Comparison of ENCODE assay signal across 8 cellular contexts in the genomic region with DNA sequence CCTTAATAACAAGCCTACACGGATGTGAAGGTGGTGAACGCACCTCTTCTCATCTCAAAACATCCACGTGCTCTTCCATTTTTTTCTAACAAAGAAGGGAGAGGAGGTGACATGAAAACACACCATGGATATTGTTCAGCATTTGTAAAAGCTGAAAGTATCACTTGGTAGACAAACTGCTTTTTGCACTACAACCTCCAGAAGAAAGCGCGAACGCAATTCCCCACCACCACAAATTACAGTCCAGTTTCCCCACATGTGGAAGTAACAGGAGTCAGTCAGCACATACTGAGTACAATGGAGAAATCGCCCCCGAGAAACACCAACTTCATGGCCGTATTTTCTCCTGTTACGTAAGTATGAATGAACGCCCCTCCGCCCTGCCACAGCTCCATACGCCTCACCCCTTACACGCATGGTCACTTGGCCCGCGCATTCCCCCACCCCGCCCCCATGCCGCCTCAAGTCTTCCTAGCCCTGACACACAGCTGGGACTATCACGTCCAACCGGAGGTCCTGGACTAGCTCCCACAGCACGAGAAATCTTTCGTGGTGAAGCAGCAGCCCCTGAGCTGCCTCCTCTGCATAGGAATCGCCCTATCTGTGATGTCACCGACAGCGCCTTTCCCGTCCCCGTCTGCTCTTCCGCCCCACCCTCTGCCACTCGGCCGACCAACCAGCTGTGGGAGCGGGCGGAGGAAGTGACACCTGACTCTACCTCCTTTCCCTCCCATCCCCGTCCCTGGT.
DNase-seq lines count a peak whose midpoint lies in the region; ATAC-seq and TF ChIP-seq lines count a peak whose summit lies in the region.
"Not testable (repeated sequence)": the region's sequence is repeated elsewhere in the genome, so short reads cannot be mapped to it uniquely, and the experiment has no call there.

No MANE protein-coding gene starts in this region.

- not testable (repeated sequence) for H2BK20ac ChIP-seq in IMR-90 (ENCODE audit: low read depth, low read length)

- not testable (repeated sequence) for BruUV-seq in IMR-90 (replicated peaks; lab: Mats Ljungman, UMichigan)

- H3K79me1 ChIP-seq in IMR-90 (ENCODE audit: low read depth in 1 of 2, low read length in 2 of 2) = not testable (repeated sequence)

- not testable (repeated sequence) for H3K4me1 Mint-ChIP-seq in T-helper 2 cell treated with Interferon-gamma antibody and Interleukin-4, amounts not matched to agents 5 μg/mL and 100 μg/mL, for 36 hours (ENCODE audit: low read depth); activated naive CD8-positive, alpha-beta T cell treated with anti-CD3 and anti-CD28 coated beads, Interleukin-2, amount 50 U/mL, for 24 hours
- peaks cover 0 to 25% (median 11%) of the 10 kb centered on the region in 7 donors for H3K4me1 Mint-ChIP-seq in naive thymus-derived CD4-positive, alpha-beta T cell

- H2AK9ac ChIP-seq in IMR-90 (replicated peaks; ENCODE audit: low read depth, low read length, poor library complexity) = not testable (repeated sequence)

- not testable (repeated sequence) for H3K9me3 Mint-ChIP-seq in T-helper 2 cell treated with Interferon-gamma antibody and Interleukin-4, amounts not matched to agents 5 μg/mL and 100 μg/mL, for 36 hours; activated naive CD8-positive, alpha-beta T cell treated with anti-CD3 and anti-CD28 coated beads, Interleukin-2, amount 50 U/mL, for 24 hours; naive thymus-derived CD4-positive, alpha-beta T cell

- not testable (repeated sequence) for TF ChIP-seq RAD21 in IMR-90 (IDR thresholded peaks at IDR 0.05; ENCODE audit: low read length)

- H3K4me3 ChIP-seq in GM06990 (replicated peaks; ENCODE audit: low read depth, low read length) = peak overlapping the region; percentile 47
- peak overlapping the region; percentile 65 for H3K4me3 ChIP-seq in GM23248
- not testable (repeated sequence) for H3K4me3 ChIP-seq in IMR-90 (ENCODE audit: insufficient read depth, low read depth, low read length)
- peak overlapping the region; percentile 39 for H3K4me3 ChIP-seq in naive thymus-derived CD4-positive, alpha-beta T cell (ENCODE audit: low read length)

- not testable (repeated sequence) for H3K9me3 ChIP-seq in GM23248 (ENCODE audit: low read depth); IMR-90 (ENCODE audit: control insufficient read depth, insufficient read depth, low read length); naive thymus-derived CD4-positive, alpha-beta T cell (ENCODE audit: control insufficient read depth in 2 of 3, low read length in 3 of 3)

- H3K79me2 ChIP-seq in GM23248 (ENCODE audit: insufficient read depth) = not testable (repeated sequence)

- H3K36me3 Mint-ChIP-seq in T-helper 2 cell treated with Interferon-gamma antibody and Interleukin-4, amounts not matched to agents 5 μg/mL and 100 μg/mL, for 36 hours (ENCODE audit: low read depth); activated naive CD8-positive, alpha-beta T cell treated with anti-CD3 and anti-CD28 coated beads, Interleukin-2, amount 50 U/mL, for 24 hours (ENCODE audit: low read depth); naive thymus-derived CD4-positive, alpha-beta T cell: not testable (repeated sequence)

- not testable (repeated sequence) for H3K4me1 ChIP-seq in GM23248 (ENCODE audit: insufficient read depth); IMR-90 (ENCODE audit: control insufficient read depth, insufficient read depth, low read length); naive thymus-derived CD4-positive, alpha-beta T cell (ENCODE audit: control insufficient read depth in 2 of 2, insufficient read depth in 2 of 2, low read length in 2 of 2)

- dilution Hi-C loops in IMR-90 (cut with HindIII; ENCODE audit: low sequenced_read_pairs, unreplicated experiment) = not testable (repeated sequence)

- peak overlapping the region; percentile 77 for H3K9ac ChIP-seq in GM23248
- not testable (repeated sequence) for H3K9ac ChIP-seq in IMR-90 (ENCODE audit: low read depth, low read length)

- not testable (repeated sequence) for H3K27me3 ChIP-seq in GM06990 (replicated peaks; ENCODE audit: control insufficient read depth, insufficient read depth, low read length); GM23248 (replicated peaks; ENCODE audit: insufficient read depth); IMR-90 (ENCODE audit: control insufficient read depth, insufficient read depth, low read length); naive thymus-derived CD4-positive, alpha-beta T cell (ENCODE audit: control insufficient read depth in 2 of 2, insufficient read depth in 2 of 2, low read length in 2 of 2)

- POLR2A ChIA-PET in IMR-90 (lab: Charles Lee; ENCODE audit: unreplicated experiment) = not testable (repeated sequence)
- POLR2A ChIA-PET in naive thymus-derived CD4-positive, alpha-beta T cell (lab: Charles Lee) = interaction anchor here (1.0 kb wide), 2 partner anchors 28 to 112 kb away, joined by 3 to 5 read pairs; no protein-coding TSS in a partner anchor

- H2BK15ac ChIP-seq in IMR-90 (ENCODE audit: low read depth, low read length) = not testable (repeated sequence)

- H3F3A ChIP-seq in GM23248 (ENCODE audit: insufficient read depth) = not testable (repeated sequence)

- in situ Hi-C loops in GM23248 (cut with MboI); IMR-90 (cut with MboI; ENCODE audit: low sequenced_read_pairs): not testable (repeated sequence)

- not testable (repeated sequence) for H4K20me1 ChIP-seq in GM23248 (ENCODE audit: insufficient read depth); IMR-90 (ENCODE audit: insufficient read depth, low read length)

- not testable (repeated sequence) for H4K5ac ChIP-seq in IMR-90 (ENCODE audit: low read depth, low read length)

- H2BK5ac ChIP-seq in IMR-90 (ENCODE audit: low read depth, low read length, poor library complexity, severe bottlenecking) = peak overlapping the region; percentile 67

- intact Hi-C loops in IMR-90 (cut with micrococcal nuclease); naive thymus-derived CD4-positive, alpha-beta T cell (cut with micrococcal nuclease): not testable (repeated sequence)

- H3K27ac ChIP-seq in GM23248 = not testable (repeated sequence)
- H3K27ac ChIP-seq in IMR-90 (ENCODE audit: insufficient read depth, low read length) = peak overlapping the region; percentile 40
- peak overlapping the region; percentile 76 for H3K27ac ChIP-seq in naive thymus-derived CD4-positive, alpha-beta T cell (ENCODE audit: low read depth, low read length)

- not testable (repeated sequence) for H2BK120ac ChIP-seq in IMR-90 (ENCODE audit: low read depth, low read length)

- TF ChIP-seq POLR2A in IMR-90 (IDR thresholded peaks at IDR 0.05; ENCODE audit: low read depth, low read length) = peak; percentile 53; the same call in 1 of the 2 replicates

- not testable (repeated sequence) for H3K23ac ChIP-seq in IMR-90 (ENCODE audit: low read depth, low read length)

- H3K56ac ChIP-seq in IMR-90 (ENCODE audit: extremely low read depth, insufficient read depth, low read length) = not testable (repeated sequence)

- H3K9me1 ChIP-seq in IMR-90 (ENCODE audit: insufficient read depth, low read length) = not testable (repeated sequence)

- not testable (repeated sequence) for TF ChIP-seq CTCF in GM06990 (IDR thresholded peaks at IDR 0.05; ENCODE audit: insufficient read depth, low read length, poor library complexity, severe bottlenecking); IMR-90 (conservative IDR thresholded peaks at IDR 0.05; ENCODE audit: low read depth, low read length)

- peak overlapping the region; percentile 100 for H3K27ac Mint-ChIP-seq in T-helper 2 cell treated with Interferon-gamma antibody and Interleukin-4, amounts not matched to agents 5 μg/mL and 100 μg/mL, for 36 hours
- peak overlapping the region; percentile 100 for H3K27ac Mint-ChIP-seq in activated naive CD8-positive, alpha-beta T cell treated with anti-CD3 and anti-CD28 coated beads, Interleukin-2, amount 50 U/mL, for 24 hours
- peak overlapping the region; percentile 96 to 99 (median 98) for H3K27ac Mint-ChIP-seq in naive thymus-derived CD4-positive, alpha-beta T cell

- 4 to 10% methylated on average over 6 to 33 of the region's 33 CpGs for WGBS in GM23248 (ENCODE audit: low coverage in 1 of 2, low lambda C conversion rate in 2 of 2, missing lambda C conversion rate in 2 of 2), 2 experiments
- WGBS in IMR-90 (ENCODE audit: extremely low coverage in 2 of 2, insufficient read length in 1 of 2), 2 experiments = 8% methylated on average over 6 of the region's 33 CpGs; no CpG with 5 or more reads in 1 of the 2 experiments

- peak overlapping the region; percentile 85 for H3K4me3 Mint-ChIP-seq in T-helper 2 cell treated with Interferon-gamma antibody and Interleukin-4, amounts not matched to agents 5 μg/mL and 100 μg/mL, for 36 hours
- H3K4me3 Mint-ChIP-seq in activated naive CD8-positive, alpha-beta T cell treated with anti-CD3 and anti-CD28 coated beads, Interleukin-2, amount 50 U/mL, for 24 hours = peak overlapping the region; percentile 75
- H3K4me3 Mint-ChIP-seq in naive thymus-derived CD4-positive, alpha-beta T cell = peak overlapping the region; percentile 56 to 91 (median 86)

- H3K4me2 ChIP-seq in GM23248 (ENCODE audit: unreplicated experiment) = peak overlapping the region; percentile 53
- H3K4me2 ChIP-seq in IMR-90 (ENCODE audit: low read depth, low read length) = not testable (repeated sequence)

- H3K4ac ChIP-seq in IMR-90 (ENCODE audit: low read depth, low read length) = not testable (repeated sequence)

- not testable (repeated sequence) for H4K91ac ChIP-seq in IMR-90 (ENCODE audit: insufficient read depth, low read depth, low read length)

- H2AK5ac ChIP-seq in IMR-90 (ENCODE audit: low read depth, low read length) = not testable (repeated sequence)

- peak overlapping the region; percentile 78 for H2AFZ ChIP-seq in GM23248
- H2AFZ ChIP-seq in IMR-90 (replicated peaks; ENCODE audit: low read length, poor library complexity) = not testable (repeated sequence)

- not testable (repeated sequence) for H3K14ac ChIP-seq in IMR-90 (replicated peaks; ENCODE audit: low read depth, low read length)

- DNase-seq in GM06990 (ENCODE audit: extremely low read depth, insufficient read length) = peak; percentile 77
- peak; percentile 43 for DNase-seq in GM23248
- peak; percentile 8 for DNase-seq in IMR-90
- peak; percentile 74 for DNase-seq in T-helper 2 cell treated with Interferon-gamma antibody and Interleukin-4, amounts not matched to agents 5 μg/mL and 100 μg/mL, for 36 hours (ENCODE audit: low spot score)
- peak; percentile 53 for DNase-seq in activated naive CD8-positive, alpha-beta T cell treated with anti-CD3 and anti-CD28 coated beads, Interleukin-2, amount 50 U/mL, for 24 hours
- peak; percentile 21 for DNase-seq in foreskin melanocyte
- peak; percentile 17 to 72 (median 53) for DNase-seq in naive thymus-derived CD4-positive, alpha-beta T cell
- peak; percentile 24 for DNase-seq in stimulated activated CD8-positive, alpha-beta memory T cell treated with anti-CD3 and anti-CD28 coated beads, Interleukin-4, amount 100 ng/mL, for 24 hours (ENCODE audit: low read depth)

- not testable (repeated sequence) for H3K18ac ChIP-seq in IMR-90 (ENCODE audit: low read depth, low read length)

- CTCF ChIA-PET in IMR-90 (lab: Yijun Ruan, JAX); naive thymus-derived CD4-positive, alpha-beta T cell (lab: Charles Lee): not testable (repeated sequence)

- H3K9me2 ChIP-seq in GM23248 (ENCODE audit: insufficient read depth) = not testable (repeated sequence)

- not testable (repeated sequence) for H4K8ac ChIP-seq in IMR-90 (ENCODE audit: low read depth in 2 of 2, low read length in 2 of 2)

- not testable (repeated sequence) for H3K27me3 Mint-ChIP-seq in T-helper 2 cell treated with Interferon-gamma antibody and Interleukin-4, amounts not matched to agents 5 μg/mL and 100 μg/mL, for 36 hours (ENCODE audit: low read depth); activated naive CD8-positive, alpha-beta T cell treated with anti-CD3 and anti-CD28 coated beads, Interleukin-2, amount 50 U/mL, for 24 hours; naive thymus-derived CD4-positive, alpha-beta T cell

- H3K36me3 ChIP-seq in GM06990 (ENCODE audit: control insufficient read depth, insufficient read depth, low read length); GM23248 (ENCODE audit: low read depth); IMR-90 (ENCODE audit: control insufficient read depth, insufficient read depth, low read length); naive thymus-derived CD4-positive, alpha-beta T cell (ENCODE audit: control insufficient read depth in 2 of 3, insufficient read depth in 3 of 3, low read length in 3 of 3): not testable (repeated sequence)

- not testable (repeated sequence) for ATAC-seq in IMR-90 (ENCODE audit: low read depth)
- peak; percentile 93 for ATAC-seq in activated naive CD8-positive, alpha-beta T cell treated with anti-CD3 and anti-CD28 coated beads, Interleukin-2, amount 50 U/mL, for 24 hours
- peak; percentile 91 for ATAC-seq in naive thymus-derived CD4-positive, alpha-beta T cell

Comparison
In these comparisons a context has a peak if more than half of its experiments do, and no peak if none do; other contexts are left out.
1. DNase-seq: peak in every context shown above with its lines; median percentile 77 in GM06990; 74 in T-helper 2 cell treated with Interferon-gamma antibody and Interleukin-4, amounts not matched to agents 5 μg/mL and 100 μg/mL, for 36 hours; 53 in activated naive CD8-positive, alpha-beta T cell treated with anti-CD3 and anti-CD28 coated beads, Interleukin-2, amount 50 U/mL, for 24 hours; 53 in naive thymus-derived CD4-positive, alpha-beta T cell; 43 in GM23248; 24 in stimulated activated CD8-positive, alpha-beta memory T cell treated with anti-CD3 and anti-CD28 coated beads, Interleukin-4, amount 100 ng/mL, for 24 hours; 21 in foreskin melanocyte; 8 in IMR-90.